In the genomic region with DNA sequence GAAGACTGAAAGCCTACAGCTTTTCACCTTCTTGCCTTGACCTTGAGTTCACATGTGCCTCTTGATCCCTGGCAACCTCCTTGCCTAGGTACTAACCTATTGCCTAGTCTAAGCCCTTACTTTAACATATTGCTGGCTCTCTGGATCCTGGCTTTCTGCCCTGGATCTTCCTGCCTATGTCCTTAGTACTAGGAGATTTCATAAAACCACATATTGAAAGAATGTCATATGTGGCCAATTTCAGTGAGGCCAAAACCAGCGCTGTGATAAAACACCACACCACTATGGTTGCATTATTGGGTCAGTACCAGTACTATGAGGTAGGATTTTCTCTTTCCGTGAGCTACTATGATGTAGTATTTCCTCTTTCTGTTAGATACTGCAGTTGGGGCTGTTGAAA, we compare ENCODE assay signal across 15 cellular contexts.
"Had no signal": no experiment of that assay in that cellular context is flagged by ENCODE, and none has a peak within 500 bp of the region (broad histone marks: within the 10 kb centered on the region; RNA-seq: fewer than 3 reads in every experiment).

No MANE protein-coding gene starts in this region.

- H3K27me3 Mint-ChIP-seq: activated naive CD8-positive, alpha-beta T cell treated with anti-CD3 and anti-CD28 coated beads, Interleukin-2, amount 50 U/mL, for 24 hours; brain had no signal

- H3K27ac ChIP-seq: skin epidermis, stomach, thoracic aorta had no signal

- H3K9me3 Mint-ChIP-seq: activated naive CD4-positive, alpha-beta T cell treated with anti-CD3 and anti-CD28 coated beads for 36 hours; activated naive CD8-positive, alpha-beta T cell treated with anti-CD3 and anti-CD28 coated beads, Interleukin-2, amount 50 U/mL, for 24 hours; brain; effector memory CD8-positive, alpha-beta T cell had no signal

- ATAC-seq: activated naive CD8-positive, alpha-beta T cell treated with anti-CD3 and anti-CD28 coated beads, Interleukin-2, amount 50 U/mL, for 24 hours; effector memory CD8-positive, alpha-beta T cell; SK-N-SH treated with all-trans-retinoic acid at 6 μM for 48 hours had no signal

- DNase-seq: activated CD4-positive, CD25-positive, alpha-beta regulatory T cell treated with anti-CD3 and anti-CD28 coated beads, Interleukin-2, amount 50 U/mL, for 72 hours; activated naive CD4-positive, alpha-beta T cell treated with anti-CD3 and anti-CD28 coated beads for 36 hours; activated naive CD8-positive, alpha-beta T cell treated with anti-CD3 and anti-CD28 coated beads, Interleukin-2, amount 50 U/mL, for 24 hours; effector memory CD8-positive, alpha-beta T cell; glutamatergic neuron; nephron progenitor cell; occipital lobe; stomach; T-helper 1 cell; T1000 had no signal

- H3K36me3 Mint-ChIP-seq: brain, mesothelial cell of epicardium had no signal

- H3K27me3 ChIP-seq: stomach had no signal

- H3K36me3 ChIP-seq: stomach, thoracic aorta had no signal

- H3K27ac Mint-ChIP-seq: activated naive CD4-positive, alpha-beta T cell treated with anti-CD3 and anti-CD28 coated beads for 36 hours; brain; effector memory CD8-positive, alpha-beta T cell; mesothelial cell of epicardium; nephron progenitor cell had no signal

- H3K9me3 ChIP-seq: stomach, thoracic aorta had no signal

- H3K4me3 Mint-ChIP-seq: activated naive CD4-positive, alpha-beta T cell treated with anti-CD3 and anti-CD28 coated beads for 36 hours; activated naive CD8-positive, alpha-beta T cell treated with anti-CD3 and anti-CD28 coated beads, Interleukin-2, amount 50 U/mL, for 24 hours; brain; effector memory CD8-positive, alpha-beta T cell; mesothelial cell of epicardium; nephron progenitor cell had no signal

- H3K4me3 ChIP-seq: skin epidermis, stomach, thoracic aorta had no signal
